In the genomic region with DNA sequence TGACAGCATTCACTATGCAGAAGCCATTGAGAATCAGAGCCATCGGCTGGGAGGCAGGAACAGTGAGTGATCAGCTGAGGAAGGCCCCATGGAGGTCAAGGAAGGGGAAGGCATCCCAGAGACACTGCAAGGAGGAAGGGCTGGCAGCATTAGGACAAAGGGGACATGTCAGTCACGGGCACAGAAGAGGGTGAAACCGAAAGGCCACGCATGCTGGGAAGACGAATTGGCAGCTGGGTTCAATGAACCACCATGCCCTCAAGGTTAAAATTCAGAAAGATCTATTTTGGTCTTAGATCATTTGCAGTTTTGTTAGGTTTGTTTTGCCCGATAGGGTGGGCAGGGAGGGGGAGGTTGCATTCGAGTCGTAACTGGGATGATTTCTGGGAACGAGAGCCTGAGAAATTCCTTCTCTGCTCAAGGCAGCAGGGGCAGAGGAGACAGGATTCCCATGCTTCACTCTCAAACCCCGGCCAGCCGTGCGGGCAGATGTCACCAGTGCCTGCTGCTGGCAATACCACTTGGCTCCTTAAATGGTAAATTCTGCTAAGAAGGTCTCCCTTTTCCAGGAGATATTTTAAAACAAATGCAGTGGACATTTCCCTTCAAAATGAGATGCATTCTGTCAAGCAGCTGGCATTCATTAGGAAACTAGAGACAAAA, we compare ENCODE assay signal across 1 cellular context.
TF ChIP-seq lines count a peak whose summit lies in the region.

No MANE protein-coding gene starts in this region.

TF ChIP-seq in A549, 52 proteins besides CTCF, POLR2A, EP300 and RAD21 (continued from another document):
- TF ChIP-seq, protein P1, sequence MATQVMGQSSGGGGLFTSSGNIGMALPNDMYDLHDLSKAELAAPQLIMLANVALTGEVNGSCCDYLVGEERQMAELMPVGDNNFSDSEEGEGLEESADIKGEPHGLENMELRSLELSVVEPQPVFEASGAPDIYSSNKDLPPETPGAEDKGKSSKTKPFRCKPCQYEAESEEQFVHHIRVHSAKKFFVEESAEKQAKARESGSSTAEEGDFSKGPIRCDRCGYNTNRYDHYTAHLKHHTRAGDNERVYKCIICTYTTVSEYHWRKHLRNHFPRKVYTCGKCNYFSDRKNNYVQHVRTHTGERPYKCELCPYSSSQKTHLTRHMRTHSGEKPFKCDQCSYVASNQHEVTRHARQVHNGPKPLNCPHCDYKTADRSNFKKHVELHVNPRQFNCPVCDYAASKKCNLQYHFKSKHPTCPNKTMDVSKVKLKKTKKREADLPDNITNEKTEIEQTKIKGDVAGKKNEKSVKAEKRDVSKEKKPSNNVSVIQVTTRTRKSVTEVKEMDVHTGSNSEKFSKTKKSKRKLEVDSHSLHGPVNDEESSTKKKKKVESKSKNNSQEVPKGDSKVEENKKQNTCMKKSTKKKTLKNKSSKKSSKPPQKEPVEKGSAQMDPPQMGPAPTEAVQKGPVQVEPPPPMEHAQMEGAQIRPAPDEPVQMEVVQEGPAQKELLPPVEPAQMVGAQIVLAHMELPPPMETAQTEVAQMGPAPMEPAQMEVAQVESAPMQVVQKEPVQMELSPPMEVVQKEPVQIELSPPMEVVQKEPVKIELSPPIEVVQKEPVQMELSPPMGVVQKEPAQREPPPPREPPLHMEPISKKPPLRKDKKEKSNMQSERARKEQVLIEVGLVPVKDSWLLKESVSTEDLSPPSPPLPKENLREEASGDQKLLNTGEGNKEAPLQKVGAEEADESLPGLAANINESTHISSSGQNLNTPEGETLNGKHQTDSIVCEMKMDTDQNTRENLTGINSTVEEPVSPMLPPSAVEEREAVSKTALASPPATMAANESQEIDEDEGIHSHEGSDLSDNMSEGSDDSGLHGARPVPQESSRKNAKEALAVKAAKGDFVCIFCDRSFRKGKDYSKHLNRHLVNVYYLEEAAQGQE (IDR thresholded peaks at IDR 0.05), result no peak
- TF ChIP-seq ZSCAN20 (CRISPR knock-in tag; IDR thresholded peaks at IDR 0.05) (no peak), MAFK (IDR thresholded peaks at IDR 0.05; ENCODE audit: partially characterized antibody) (no peak), HOXB5 (CRISPR knock-in tag; IDR thresholded peaks at IDR 0.05) (no peak), CEBPB (IDR thresholded peaks at IDR 0.05) (no peak), HMGXB4 (CRISPR knock-in tag; IDR thresholded peaks at IDR 0.05; ENCODE audit: borderline replicate concordance) (no peak), ZFP36 (IDR thresholded peaks at IDR 0.05; ENCODE audit: borderline replicate concordance, partially characterized antibody) (no peak), FOSL2 (IDR thresholded peaks at IDR 0.05) (no peak), FOSL2 (CRISPR knock-in tag; IDR thresholded peaks at IDR 0.05) (no peak)
- TF ChIP-seq, protein P2, sequence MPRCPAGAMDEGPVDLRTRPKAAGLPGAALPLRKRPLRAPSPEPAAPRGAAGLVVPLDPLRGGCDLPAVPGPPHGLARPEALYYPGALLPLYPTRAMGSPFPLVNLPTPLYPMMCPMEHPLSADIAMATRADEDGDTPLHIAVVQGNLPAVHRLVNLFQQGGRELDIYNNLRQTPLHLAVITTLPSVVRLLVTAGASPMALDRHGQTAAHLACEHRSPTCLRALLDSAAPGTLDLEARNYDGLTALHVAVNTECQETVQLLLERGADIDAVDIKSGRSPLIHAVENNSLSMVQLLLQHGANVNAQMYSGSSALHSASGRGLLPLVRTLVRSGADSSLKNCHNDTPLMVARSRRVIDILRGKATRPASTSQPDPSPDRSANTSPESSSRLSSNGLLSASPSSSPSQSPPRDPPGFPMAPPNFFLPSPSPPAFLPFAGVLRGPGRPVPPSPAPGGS (IDR thresholded peaks at IDR 0.05), result no peak
